Comparison of ENCODE assay signal across 9 cellular contexts in genomic region chr10:89086801-89087513, GRCh38.
DNase-seq lines count a peak whose midpoint lies in the region; ATAC-seq and TF ChIP-seq lines count a peak whose summit lies in the region.
"Had no signal": no experiment of that assay in that cellular context is flagged by ENCODE, and none has a peak within 500 bp of the region (broad histone marks: within the 10 kb centered on the region; RNA-seq: fewer than 3 reads in every experiment).

No MANE protein-coding gene starts in this region.

- no peaks in the 10 kb centered on the region for H4K20me1 ChIP-seq in HCT116 (ENCODE audit: insufficient read depth)

- CTCF ChIA-PET in HCT116 (lab: Charles Lee) = no interaction called here
- CTCF ChIA-PET in CD8-positive, alpha-beta memory T cell (lab: Charles Lee) = interaction anchor here (0.7 to 1.2 kb wide), 2 partner anchors 164 to 371 kb away, joined by 3 read pairs; partner anchors contain the start of gene LIPA

- H3K27me3 Mint-ChIP-seq in CD8-positive, alpha-beta memory T cell = peaks cover 3 to 5% of the 10 kb centered on the region in 2 donors

- no TSS peak for BruUV-seq in HCT116 (replicated peaks; lab: Mats Ljungman, UMichigan)

- H3K79me2 ChIP-seq in HCT116 (ENCODE audit: insufficient read depth, low read length) = no peaks in the 10 kb centered on the region

- H3K27ac ChIP-seq in HCT116 (ENCODE audit: low read depth, low read length) (no peak overlapping the region), SJSA1 (peak overlapping the region; percentile 77), sigmoid colon (peak overlapping the region; percentile 24 to 68 (median 50))
- H3K27ac ChIP-seq in CD8-positive, alpha-beta memory T cell (ENCODE audit: low read depth, low read length) = no peak overlapping the region

- RAD21 ChIA-PET in HCT116 (lab: Charles Lee; ENCODE audit: low non-redundant PET in 1 of 2, low total read pairs in 2 of 2, uncharacterized antibody in 2 of 2, unreplicated experiment in 2 of 2) = no interaction called here

- no peak overlapping the region for H3K4me3 Mint-ChIP-seq in CD8-positive, alpha-beta memory T cell
- H3K4me3 Mint-ChIP-seq: nephron had no signal

- H3K9me2 ChIP-seq in HCT116 (ENCODE audit: insufficient read depth) = no peaks in the 10 kb centered on the region

- H3K9me3 Mint-ChIP-seq in CD8-positive, alpha-beta memory T cell = no peaks in the 10 kb centered on the region
- H3K9me3 Mint-ChIP-seq: nephron had no signal

- H3K9me3 ChIP-seq in HCT116 (ENCODE audit: control insufficient read depth in 1 of 2, insufficient read depth in 1 of 2, low read depth in 1 of 2, low read length in 2 of 2) = no peaks in the 10 kb centered on the region
- no peaks in the 10 kb centered on the region for H3K9me3 ChIP-seq in SJSA1 (replicated peaks)
- H3K9me3 ChIP-seq in sigmoid colon = no peaks in the 10 kb centered on the region
- H3K9me3 ChIP-seq in CD8-positive, alpha-beta memory T cell (ENCODE audit: low read length) = no peaks in the 10 kb centered on the region

- TF ChIP-seq POLR2A in HCT116 (IDR thresholded peaks at IDR 0.05; ENCODE audit: borderline replicate concordance, extremely low read depth, insufficient read depth, insufficient read length) = no peak
- no peak for TF ChIP-seq POLR2A in sigmoid colon (IDR thresholded peaks at IDR 0.05)

- no peaks in the 10 kb centered on the region for H3K4me1 ChIP-seq in HCT116 (ENCODE audit: control insufficient read depth in 1 of 2, insufficient read depth in 2 of 2, low read length in 2 of 2)
- peaks cover 28% of the 10 kb centered on the region for H3K4me1 ChIP-seq in SJSA1 (replicated peaks)
- H3K4me1 ChIP-seq in sigmoid colon = peaks cover 0 to 13% (median 0%) of the 10 kb centered on the region in 4 donors
- peaks cover 13% of the 10 kb centered on the region for H3K4me1 ChIP-seq in CD8-positive, alpha-beta memory T cell (ENCODE audit: insufficient read depth, low read length)

- peaks cover 0 to 1% (median 0%) of the 10 kb centered on the region in 3 donors for H3K36me3 Mint-ChIP-seq in CD8-positive, alpha-beta memory T cell

- H3K4me1 Mint-ChIP-seq in CD8-positive, alpha-beta memory T cell = peaks cover 0 to 16% (median 0%) of the 10 kb centered on the region in 3 donors
- H3K4me1 Mint-ChIP-seq: nephron had no signal

- POLR2A ChIA-PET in HCT116 (lab: Charles Lee) = no interaction called here
- POLR2A ChIA-PET in CD8-positive, alpha-beta memory T cell (lab: Charles Lee) = no interaction called here

- ATAC-seq in HCT116 (no peak), GM18520 (IDR thresholded peaks at IDR 0.05; ENCODE audit: unreplicated experiment) (no peak)

- H3K4me2 ChIP-seq in HCT116 (ENCODE audit: low read length) = no peak overlapping the region

- peak overlapping the region in 1 of 8 donors; percentile 43 for H3K27ac Mint-ChIP-seq in CD8-positive, alpha-beta memory T cell

- H3K4me3 ChIP-seq in HCT116 (replicated peaks in 1 of 2; ENCODE audit: low read depth in 1 of 2, low read length in 2 of 2) (no peak overlapping the region), SJSA1 (0 out of 2 replicates have a peak overlapping the region, but pooled peaks have one; percentile 4), sigmoid colon (no peak overlapping the region)
- no peak overlapping the region for H3K4me3 ChIP-seq in CD8-positive, alpha-beta memory T cell (ENCODE audit: low read length)

- TF ChIP-seq EP300 in sigmoid colon (IDR thresholded peaks at IDR 0.05) = no peak

- no peak overlapping the region for H3K9ac ChIP-seq in HCT116 (ENCODE audit: low read length)

- H3K27me3 ChIP-seq in HCT116 (ENCODE audit: insufficient read depth, low read length) (no peaks in the 10 kb centered on the region), SJSA1 (replicated peaks) (no peaks in the 10 kb centered on the region), sigmoid colon (no peaks in the 10 kb centered on the region)
- no peaks in the 10 kb centered on the region for H3K27me3 ChIP-seq in CD8-positive, alpha-beta memory T cell (ENCODE audit: insufficient read depth, low read length, poor library complexity, severe bottlenecking)

- no peak for TF ChIP-seq CTCF in HCT116 (IDR thresholded peaks at IDR 0.05 in 2 of 3, conservative IDR thresholded peaks at IDR 0.05 in 1 of 3; ENCODE audit: borderline replicate concordance in 1 of 3, insufficient read depth in 1 of 3, low read depth in 2 of 3, low read length in 2 of 3)
- TF ChIP-seq CTCF in sigmoid colon (IDR thresholded peaks at IDR 0.05) = no peak

- no peak for DNase-seq in HCT116 (ENCODE audit: low read depth, low spot score)
- peak; percentile 57 to 62 for DNase-seq in SJSA1 (ENCODE audit: low read depth in 1 of 2, low spot score in 2 of 2)
- DNase-seq in fibroblast of the conjunctiva (ENCODE audit: low read depth) = peak; percentile 93
- DNase-seq in sigmoid colon = peak; percentile 90
- DNase-seq in cerebellum (ENCODE audit: low spot score) = no peak
- no peak for DNase-seq in T-helper 9 cell
- no peak for DNase-seq in CD8-positive, alpha-beta memory T cell

- H2AFZ ChIP-seq in HCT116 (ENCODE audit: low read depth, low read length, poor library complexity, severe bottlenecking) = no peak overlapping the region

- H3K36me3 ChIP-seq in HCT116 (ENCODE audit: control insufficient read depth in 1 of 2, insufficient read depth in 2 of 2, low read length in 2 of 2) (no peaks in the 10 kb centered on the region), SJSA1 (no peaks in the 10 kb centered on the region), sigmoid colon (no peaks in the 10 kb centered on the region)
- H3K36me3 ChIP-seq in CD8-positive, alpha-beta memory T cell (ENCODE audit: insufficient read depth, low read length) = no peaks in the 10 kb centered on the region

- TF ChIP-seq RAD21 in HCT116 (IDR thresholded peaks at IDR 0.05; ENCODE audit: low read depth) = no peak

- intact Hi-C loops in HCT116 (cut with micrococcal nuclease) (no loop called here), sigmoid colon (cut with DNase I) (no loop called here)

- 74 to 76% methylated on average over 13 of the region's 13 CpGs for WGBS in sigmoid colon, 2 donors

TF ChIP-seq in HCT116, 20 proteins besides CTCF, POLR2A, EP300 and RAD21:
- no peak for TF ChIP-seq MAX (IDR thresholded peaks at IDR 0.05)
- no peak for TF ChIP-seq ATF3 (IDR thresholded peaks at IDR 0.05)
- TF ChIP-seq JUND (IDR thresholded peaks at IDR 0.05) = no peak
- TF ChIP-seq FOSL1 (IDR thresholded peaks at IDR 0.05; ENCODE audit: low read depth) = no peak
- TF ChIP-seq ZBTB33 (IDR thresholded peaks at IDR 0.05; ENCODE audit: extremely low read depth, insufficient replicate concordance, low read length) = no peak
- no peak for TF ChIP-seq ZNF274 (IDR thresholded peaks at IDR 0.05; ENCODE audit: low read depth, low read length)
- peak; percentile 50 for TF ChIP-seq CEBPB (IDR thresholded peaks at IDR 0.05; ENCODE audit: low read depth)
- no peak for TF ChIP-seq SRF (IDR thresholded peaks at IDR 0.05; ENCODE audit: low read depth)

Comparison
In these comparisons a context has a peak if more than half of its experiments do, and no peak if none do; other contexts are left out.
1. DNase-seq: peak in SJSA1 (2 of 2), fibroblast of the conjunctiva (single experiment) and sigmoid colon (single experiment); none in HCT116 (single experiment), cerebellum (single experiment), T-helper 9 cell (single experiment) and CD8-positive, alpha-beta memory T cell (0 of 5).
2. H3K27ac ChIP-seq: peak in SJSA1 (single experiment) and sigmoid colon (4 of 4); none in HCT116 (single experiment) and CD8-positive, alpha-beta memory T cell (single experiment).